Comparison of ENCODE assay signal across 24 cellular contexts in genomic region chr3:8380904-8381704, GRCh38.
DNase-seq lines count a peak whose midpoint lies in the region; ATAC-seq, FAIRE-seq and TF ChIP-seq lines count a peak whose summit lies in the region.
"Had no signal": no experiment of that assay in that cellular context is flagged by ENCODE, and none has a peak within 500 bp of the region (broad histone marks: within the 10 kb centered on the region; RNA-seq: fewer than 3 reads in every experiment).

No MANE protein-coding gene starts in this region.

- no peak overlapping the region for H3K4me2 ChIP-seq in astrocyte (ENCODE audit: low read length)
- H3K4me2 ChIP-seq: BLaER1 had no signal

- H3K4me3 ChIP-seq in astrocyte (ENCODE audit: insufficient read depth, low read depth, low read length): no peak overlapping the region
- H3K4me3 ChIP-seq: BLaER1 had no signal

- H3K9ac ChIP-seq in astrocyte (ENCODE audit: low read length): no peak overlapping the region
- H3K9ac ChIP-seq: BLaER1 had no signal

- ATAC-seq in WTC11 (no peak), GM18519 (IDR thresholded peaks at IDR 0.05; ENCODE audit: low FRiP score, unreplicated experiment) (no peak)
- ATAC-seq in stimulated activated effector memory CD8-positive, alpha-beta T cell treated with anti-CD3 and anti-CD28 coated beads, Interleukin-12 subunit alpha, Interleukin-12 subunit beta, amount 100 ng/mL, for 72 hours: peak; percentile 56

- POLR2A ChIA-PET in WTC11 (lab: Charles Lee): no interaction called here

- no peaks in the 10 kb centered on the region for H4K20me1 ChIP-seq in astrocyte (ENCODE audit: insufficient read depth, low read length)
- H4K20me1 ChIP-seq: BLaER1 had no signal

- H3K36me3 Mint-ChIP-seq in WTC11 (no peaks in the 10 kb centered on the region), astrocyte (ENCODE audit: low read depth, unreplicated experiment) (no peaks in the 10 kb centered on the region)
- no peaks in the 10 kb centered on the region for H3K36me3 Mint-ChIP-seq in stimulated activated effector memory CD8-positive, alpha-beta T cell treated with anti-CD3 and anti-CD28 coated beads, Interleukin-12 subunit alpha, Interleukin-12 subunit beta, amount 100 ng/mL, for 72 hours
- H3K36me3 Mint-ChIP-seq: CD14-positive monocyte; CD4-positive, CD25-positive, alpha-beta regulatory T cell had no signal

- no peaks in the 10 kb centered on the region for H3K79me2 ChIP-seq in astrocyte (ENCODE audit: insufficient read depth, low read length)

- peaks cover 3% of the 10 kb centered on the region; the same call in 1 of the 2 replicates for H3K4me1 Mint-ChIP-seq in WTC11
- H3K4me1 Mint-ChIP-seq in astrocyte (ENCODE audit: low read depth, unreplicated experiment): no peaks in the 10 kb centered on the region
- no peaks in the 10 kb centered on the region for H3K4me1 Mint-ChIP-seq in stimulated activated effector memory CD8-positive, alpha-beta T cell treated with anti-CD3 and anti-CD28 coated beads, Interleukin-12 subunit alpha, Interleukin-12 subunit beta, amount 100 ng/mL, for 72 hours
- H3K4me1 Mint-ChIP-seq: CD14-positive monocyte had no signal

- H3K36me3 ChIP-seq in astrocyte (ENCODE audit: insufficient read depth, low read length): no peaks in the 10 kb centered on the region
- H3K36me3 ChIP-seq: BE2C had no signal

- DNase-seq in WTC11 (ENCODE audit: low spot score) (no peak), astrocyte (ENCODE audit: low read depth) (peak; percentile 35), GDM1 (lab: John Stamatoyannopoulos, UW) (no peak)
- DNase-seq in stimulated activated effector memory CD8-positive, alpha-beta T cell treated with anti-CD3 and anti-CD28 coated beads, Interleukin-12 subunit alpha, Interleukin-12 subunit beta, amount 100 ng/mL, for 72 hours (ENCODE audit: low spot score in 2 of 2): no peak
- DNase-seq: 8988T; ACHN; BE2C; C1 segment of cervical spinal cord; CD4-positive, alpha-beta memory T cell; CD4-positive, CD25-positive, alpha-beta regulatory T cell; CD8-positive, alpha-beta memory T cell; COR-L47; DMS 273 treated with DMSO at 0.1 percent for 48 hours; DMS153; DMS53; DMS79; DND-41; EL; GF-D8 had no signal

- no peak overlapping the region for H3K4me3 Mint-ChIP-seq in WTC11
- H3K4me3 Mint-ChIP-seq in astrocyte (ENCODE audit: unreplicated experiment): no peak overlapping the region
- no peak overlapping the region for H3K4me3 Mint-ChIP-seq in stimulated activated effector memory CD8-positive, alpha-beta T cell treated with anti-CD3 and anti-CD28 coated beads, Interleukin-12 subunit alpha, Interleukin-12 subunit beta, amount 100 ng/mL, for 72 hours
- H3K4me3 Mint-ChIP-seq: CD14-positive monocyte; CD4-positive, alpha-beta memory T cell; CD4-positive, CD25-positive, alpha-beta regulatory T cell; CD8-positive, alpha-beta memory T cell had no signal

- no peak for FAIRE-seq in astrocyte (lab: Jason Lieb, UNC)
- FAIRE-seq: A204.1, GM12891 had no signal

- H3K4me1 ChIP-seq in astrocyte (ENCODE audit: insufficient read depth, low read length): no peaks in the 10 kb centered on the region
- H3K4me1 ChIP-seq: BE2C, BLaER1 had no signal

- TF ChIP-seq CTCF in WTC11 (IDR thresholded peaks at IDR 0.05) (no peak), astrocyte (IDR thresholded peaks at IDR 0.05; ENCODE audit: insufficient read depth, low read depth, low read length) (no peak)

- H3K27me3 Mint-ChIP-seq in WTC11 (ENCODE audit: low read depth) (no peaks in the 10 kb centered on the region; the same call in 1 of the 2 replicates), astrocyte (ENCODE audit: low read depth, unreplicated experiment) (no peaks in the 10 kb centered on the region)
- H3K27me3 Mint-ChIP-seq: CD4-positive, alpha-beta memory T cell had no signal

- no peak overlapping the region for H3K27ac Mint-ChIP-seq in WTC11
- H3K27ac Mint-ChIP-seq in astrocyte (ENCODE audit: unreplicated experiment): no peak overlapping the region
- no peak overlapping the region for H3K27ac Mint-ChIP-seq in stimulated activated effector memory CD8-positive, alpha-beta T cell treated with anti-CD3 and anti-CD28 coated beads, Interleukin-12 subunit alpha, Interleukin-12 subunit beta, amount 100 ng/mL, for 72 hours
- H3K27ac Mint-ChIP-seq: CD14-positive monocyte had no signal

- no peak overlapping the region for H3K27ac ChIP-seq in astrocyte (ENCODE audit: low read depth, low read length)
- H3K27ac ChIP-seq: BLaER1 had no signal

- CTCF ChIA-PET in WTC11 (lab: Charles Lee): no interaction called here

- peaks cover 11% of the 10 kb centered on the region for H3K9me3 Mint-ChIP-seq in WTC11
- peaks cover under 1% of the 10 kb centered on the region for H3K9me3 Mint-ChIP-seq in astrocyte (ENCODE audit: unreplicated experiment)
- H3K9me3 Mint-ChIP-seq in stimulated activated effector memory CD8-positive, alpha-beta T cell treated with anti-CD3 and anti-CD28 coated beads, Interleukin-12 subunit alpha, Interleukin-12 subunit beta, amount 100 ng/mL, for 72 hours: no peaks in the 10 kb centered on the region

- no peaks in the 10 kb centered on the region for H3K9me3 ChIP-seq in astrocyte (ENCODE audit: insufficient read depth, low read depth, low read length)
- H3K9me3 ChIP-seq: BE2C had no signal

- H3K27me3 ChIP-seq in astrocyte (ENCODE audit: insufficient read depth, low read length): no peaks in the 10 kb centered on the region
- H3K27me3 ChIP-seq: BE2C, BLaER1 had no signal

- H2AFZ ChIP-seq in astrocyte (ENCODE audit: low read depth, low read length): no peak overlapping the region

TF ChIP-seq in WTC11, 78 proteins besides CTCF, POLR2A, EP300 and RAD21:
- TF ChIP-seq PRDM15 (CRISPR knock-in tag; IDR thresholded peaks at IDR 0.05): peak; percentile 50; the same call in 1 of the 2 replicates
- TF ChIP-seq ZNF281 (CRISPR knock-in tag; IDR thresholded peaks at IDR 0.05): no peak
- no peak for TF ChIP-seq E2F1 (CRISPR knock-in tag; IDR thresholded peaks at IDR 0.05)
- TF ChIP-seq HMGA2 (CRISPR knock-in tag; IDR thresholded peaks at IDR 0.05): no peak
